Comparison of ENCODE assay signal across 1 cellular context in genomic region chr19:17775245-17775927, GRCh38.
TF ChIP-seq lines count a peak whose summit lies in the region.

No MANE protein-coding gene starts in this region.

TF ChIP-seq in GM12878, 131 proteins besides CTCF, POLR2A, EP300 and RAD21 (continued from another document):
- TF ChIP-seq, protein P1, sequence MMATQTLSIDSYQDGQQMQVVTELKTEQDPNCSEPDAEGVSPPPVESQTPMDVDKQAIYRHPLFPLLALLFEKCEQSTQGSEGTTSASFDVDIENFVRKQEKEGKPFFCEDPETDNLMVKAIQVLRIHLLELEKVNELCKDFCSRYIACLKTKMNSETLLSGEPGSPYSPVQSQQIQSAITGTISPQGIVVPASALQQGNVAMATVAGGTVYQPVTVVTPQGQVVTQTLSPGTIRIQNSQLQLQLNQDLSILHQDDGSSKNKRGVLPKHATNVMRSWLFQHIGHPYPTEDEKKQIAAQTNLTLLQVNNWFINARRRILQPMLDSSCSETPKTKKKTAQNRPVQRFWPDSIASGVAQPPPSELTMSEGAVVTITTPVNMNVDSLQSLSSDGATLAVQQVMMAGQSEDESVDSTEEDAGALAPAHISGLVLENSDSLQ (IDR thresholded peaks at IDR 0.05), result no peak
- TF ChIP-seq NR2C1 (IDR thresholded peaks at IDR 0.05), result no peak
- no peak for TF ChIP-seq TCF3 (IDR thresholded peaks at IDR 0.05; ENCODE audit: borderline replicate concordance, insufficient read depth, low read depth, low read length)
- no peak for TF ChIP-seq PBX3 (IDR thresholded peaks at IDR 0.05; ENCODE audit: insufficient replicate concordance, low read depth, low read length)
- TF ChIP-seq EZH2 (IDR thresholded peaks at IDR 0.05; ENCODE audit: borderline replicate concordance, control insufficient read depth, low read depth, low read length), result no peak
- TF ChIP-seq SMARCA5 (IDR thresholded peaks at IDR 0.05), result peak; percentile 83
- no peak for TF ChIP-seq ZNF622 (IDR thresholded peaks at IDR 0.05)
- TF ChIP-seq LARP7 (IDR thresholded peaks at IDR 0.05), result no peak
- TF ChIP-seq CHD4 (IDR thresholded peaks at IDR 0.05), result no peak
- TF ChIP-seq SMC3 (IDR thresholded peaks at IDR 0.05; ENCODE audit: borderline replicate concordance, low read length), result peak; percentile 48; the same call in 1 of the 2 replicates
